ENCODE assay signal across 20 cellular contexts in the genomic region with DNA sequence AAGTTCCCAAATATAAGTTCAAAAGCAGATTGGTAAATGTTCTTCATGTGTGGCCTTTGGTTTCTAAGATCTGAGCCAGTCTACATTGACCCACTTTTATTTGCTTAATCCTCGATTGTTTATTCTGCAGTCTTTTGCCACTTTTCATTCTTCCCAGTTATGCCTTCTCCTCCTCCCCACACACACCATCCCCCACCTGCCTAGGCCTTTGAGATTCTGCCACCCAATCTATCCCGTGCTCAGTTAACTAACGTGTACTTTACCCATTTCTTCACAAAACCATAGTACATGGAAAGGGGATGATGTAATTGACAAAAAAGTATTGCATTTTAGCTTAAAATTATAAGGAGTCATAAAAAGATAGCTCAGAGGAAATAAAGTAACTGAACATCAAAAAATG. TPM values are rescaled to one million over a fixed set of nuclear protein-coding genes. Genes with fewer than 3 reads are reported as not detected.
DNase-seq lines count a peak whose midpoint lies in the region; ATAC-seq, FAIRE-seq and TF ChIP-seq lines count a peak whose summit lies in the region.
"Had no signal": no experiment of that assay in that cellular context is flagged by ENCODE, and none has a peak within 500 bp of the region (broad histone marks: within the 10 kb centered on the region; RNA-seq: fewer than 3 reads in every experiment).

No MANE protein-coding gene starts in this region.

- H3K9me3 ChIP-seq in GM23248 (ENCODE audit: low read depth) (no peaks in the 10 kb centered on the region), lower lobe of right lung (no peaks in the 10 kb centered on the region), mammary epithelial cell (replicated peaks; ENCODE audit: insufficient read depth, low read length) (no peaks in the 10 kb centered on the region), body of pancreas (no peaks in the 10 kb centered on the region)
- H3K9me3 ChIP-seq: HAP-1 had no signal

- peaks cover 10% of the 10 kb centered on the region; the same call in 1 of the 2 replicates for H3K79me2 ChIP-seq in GM23248 (ENCODE audit: insufficient read depth)
- no peaks in the 10 kb centered on the region for H3K79me2 ChIP-seq in mammary epithelial cell (ENCODE audit: insufficient read depth, low read length)

- H3K9me3 Mint-ChIP-seq in stimulated activated effector memory CD8-positive, alpha-beta T cell treated with anti-CD3 and anti-CD28 coated beads, Interleukin-12 subunit alpha, Interleukin-12 subunit beta, amount 100 ng/mL, for 72 hours: no peaks in the 10 kb centered on the region
- peaks cover 2% of the 10 kb centered on the region for H3K9me3 Mint-ChIP-seq in chondrocyte (ENCODE audit: low read depth)

- H3K4me1 ChIP-seq in GM23248 (ENCODE audit: insufficient read depth) (peaks cover 19% of the 10 kb centered on the region), lower lobe of right lung (no peaks in the 10 kb centered on the region), mammary epithelial cell (ENCODE audit: insufficient read depth, low read length) (peaks cover 5% of the 10 kb centered on the region), body of pancreas (no peaks in the 10 kb centered on the region)
- H3K4me1 ChIP-seq: HAP-1 had no signal

- H3K36me3 ChIP-seq in GM23248 (ENCODE audit: low read depth) (no peaks in the 10 kb centered on the region), bronchial epithelial cell (ENCODE audit: control insufficient read depth, insufficient read depth, low read length) (no peaks in the 10 kb centered on the region), lower lobe of right lung (no peaks in the 10 kb centered on the region), mammary epithelial cell (ENCODE audit: insufficient read depth, low read length) (no peaks in the 10 kb centered on the region), body of pancreas (replicated peaks in 1 of 2; ENCODE audit: insufficient read depth in 1 of 2, low read depth in 2 of 2) (no peaks in the 10 kb centered on the region)
- H3K36me3 ChIP-seq: HAP-1 had no signal

- 89 to 90% methylated on average over 3 of the region's 3 CpGs for WGBS in GM23248 (ENCODE audit: low coverage in 1 of 2, low lambda C conversion rate in 2 of 2, missing lambda C conversion rate in 2 of 2), 2 experiments
- WGBS in mammary epithelial cell (ENCODE audit: low coverage, missing lambda C conversion rate): 95% methylated on average over 3 of the region's 3 CpGs
- WGBS in body of pancreas, 2 donors: 55 to 63% methylated on average over 3 of the region's 3 CpGs

- H3K4me3 ChIP-seq in GM23248 (no peak overlapping the region), bronchial epithelial cell (ENCODE audit: low read depth, low read length) (no peak overlapping the region), lower lobe of right lung (peak overlapping the region; percentile 35), mammary epithelial cell (replicated peaks in 1 of 3; ENCODE audit: insufficient read depth in 1 of 3, low read depth in 2 of 3, low read length in 3 of 3) (no peak overlapping the region), body of pancreas (no peak overlapping the region)
- H3K4me3 ChIP-seq: HAP-1 had no signal

- CTCF ChIA-PET in mammary epithelial cell (lab: Charles Lee; ENCODE audit: low non-redundant PET): no interaction called here

- FAIRE-seq in bronchial epithelial cell (lab: Jason Lieb, UNC): peak; percentile 18
- FAIRE-seq: GM19239 had no signal

- H3K9ac ChIP-seq in GM23248: no peak overlapping the region
- no peak overlapping the region for H3K9ac ChIP-seq in mammary epithelial cell (ENCODE audit: insufficient read depth, low read length)

- no peaks in the 10 kb centered on the region for H3K9me2 ChIP-seq in GM23248 (ENCODE audit: insufficient read depth)

- in situ Hi-C loops in GM23248 (cut with MboI): loop anchor here (25.0 kb wide), 1 partner anchor 318 kb away; no protein-coding TSS in a partner anchor
- in situ Hi-C loops in mammary epithelial cell (cut with MboI; ENCODE audit: low sequenced_read_pairs in 2 of 2): loop anchor here (25.0 kb wide), 1 partner anchor 318 kb away; no protein-coding TSS in a partner anchor

- peak overlapping the region; percentile 43 for H3K4me3 Mint-ChIP-seq in stimulated activated effector memory CD8-positive, alpha-beta T cell treated with anti-CD3 and anti-CD28 coated beads, Interleukin-12 subunit alpha, Interleukin-12 subunit beta, amount 100 ng/mL, for 72 hours
- no peak overlapping the region for H3K4me3 Mint-ChIP-seq in chondrocyte (ENCODE audit: unreplicated experiment)

- H4K20me1 ChIP-seq in GM23248 (ENCODE audit: insufficient read depth) (no peaks in the 10 kb centered on the region), mammary epithelial cell (ENCODE audit: insufficient read depth, low read length) (no peaks in the 10 kb centered on the region)

- peak overlapping the region; percentile 45 for H3K27ac Mint-ChIP-seq in stimulated activated effector memory CD8-positive, alpha-beta T cell treated with anti-CD3 and anti-CD28 coated beads, Interleukin-12 subunit alpha, Interleukin-12 subunit beta, amount 100 ng/mL, for 72 hours
- no peak overlapping the region for H3K27ac Mint-ChIP-seq in chondrocyte (ENCODE audit: unreplicated experiment)

- H3K4me1 Mint-ChIP-seq in stimulated activated effector memory CD8-positive, alpha-beta T cell treated with anti-CD3 and anti-CD28 coated beads, Interleukin-12 subunit alpha, Interleukin-12 subunit beta, amount 100 ng/mL, for 72 hours: peaks cover 30% of the 10 kb centered on the region
- H3K4me1 Mint-ChIP-seq in chondrocyte (ENCODE audit: low read depth): peaks cover 29% of the 10 kb centered on the region

- intact Hi-C loops in lower lobe of right lung (cut with DNase I) (no loop called here), mammary epithelial cell (cut with micrococcal nuclease) (no loop called here), body of pancreas (cut with DNase I) (no loop called here)

- H3K27me3 Mint-ChIP-seq in chondrocyte (ENCODE audit: low read depth): no peaks in the 10 kb centered on the region

- H3K27me3 ChIP-seq in GM23248 (replicated peaks; ENCODE audit: insufficient read depth) (no peaks in the 10 kb centered on the region), bronchial epithelial cell (ENCODE audit: control insufficient read depth, insufficient read depth, low read length) (no peaks in the 10 kb centered on the region), lower lobe of right lung (ENCODE audit: low read depth) (no peaks in the 10 kb centered on the region), mammary epithelial cell (ENCODE audit: insufficient read depth, low read length) (no peaks in the 10 kb centered on the region), body of pancreas (no peaks in the 10 kb centered on the region)

- H2AFZ ChIP-seq in GM23248: 0 out of 2 replicates have a peak overlapping the region, but pooled peaks have one; percentile 74
- no peak overlapping the region for H2AFZ ChIP-seq in mammary epithelial cell (ENCODE audit: low read depth, low read length)

- BruUV-seq in mammary epithelial cell (replicated peaks; lab: Mats Ljungman, UMichigan): no TSS peak

- TF ChIP-seq CTCF in bronchial epithelial cell (IDR thresholded peaks at IDR 0.05; ENCODE audit: insufficient read depth, low read length, severe bottlenecking): no peak
- no peak for TF ChIP-seq CTCF in lower lobe of right lung (IDR thresholded peaks at IDR 0.05)
- no peak for TF ChIP-seq CTCF in mammary epithelial cell (conservative IDR thresholded peaks at IDR 0.05 in 1 of 2, IDR thresholded peaks at IDR 0.05 in 1 of 2; ENCODE audit: extremely low read depth in 1 of 2, insufficient read depth in 1 of 2, low read depth in 1 of 2, low read length in 2 of 2)
- no peak for TF ChIP-seq CTCF in chondrocyte (IDR thresholded peaks at IDR 0.05)
- no peak for TF ChIP-seq CTCF in body of pancreas (IDR thresholded peaks at IDR 0.05)

- TF ChIP-seq POLR2A in body of pancreas (IDR thresholded peaks at IDR 0.05): no peak

- dilution Hi-C loops in mammary epithelial cell (cut with HindIII; ENCODE audit: low sequenced_read_pairs): loop anchor here (25.0 kb wide), 1 partner anchor 468 kb away; no protein-coding TSS in a partner anchor

- H3K4me2 ChIP-seq in GM23248 (ENCODE audit: unreplicated experiment) (no peak overlapping the region), mammary epithelial cell (ENCODE audit: insufficient read depth, low read depth, low read length) (no peak overlapping the region)

- H3K36me3 Mint-ChIP-seq in stimulated activated effector memory CD8-positive, alpha-beta T cell treated with anti-CD3 and anti-CD28 coated beads, Interleukin-12 subunit alpha, Interleukin-12 subunit beta, amount 100 ng/mL, for 72 hours: no peaks in the 10 kb centered on the region
- no peaks in the 10 kb centered on the region for H3K36me3 Mint-ChIP-seq in chondrocyte (ENCODE audit: low read depth)

- H3F3A ChIP-seq in GM23248 (ENCODE audit: insufficient read depth): 0 out of 2 replicates have a peak, but pooled peaks cover 10% of the 10 kb centered on the region

- DNase-seq in GM23248 (no peak), bronchial epithelial cell (ENCODE audit: low read depth) (no peak), lower lobe of right lung (no peak), mammary epithelial cell (no peak), chondrocyte (ENCODE audit: low spot score) (no peak), body of pancreas (no peak)
- no peak for DNase-seq in stimulated activated effector memory CD8-positive, alpha-beta T cell treated with anti-CD3 and anti-CD28 coated beads, Interleukin-12 subunit alpha, Interleukin-12 subunit beta, amount 100 ng/mL, for 72 hours (ENCODE audit: low spot score in 2 of 2)
- DNase-seq: DMS153; EL; NCI-H1417 treated with DMSO at 0.1 percent for 48 hours; NCI-H1930; NCI-H446 treated with DMSO at 0.1 percent for 48 hours; NK-92 treated with Interleukin-12 subunit alpha and Interleukin-12 subunit beta, amount 100 ng/mL, for 24 hours; SHP77 treated with DMSO at 0.1 percent for 48 hours had no signal

- ATAC-seq in lower lobe of right lung (no peak), body of pancreas (no peak)
- no peak for ATAC-seq in stimulated activated effector memory CD8-positive, alpha-beta T cell treated with anti-CD3 and anti-CD28 coated beads, Interleukin-12 subunit alpha, Interleukin-12 subunit beta, amount 100 ng/mL, for 72 hours

- H3K27ac ChIP-seq in GM23248: no peak overlapping the region
- no peak overlapping the region for H3K27ac ChIP-seq in lower lobe of right lung
- no peak overlapping the region for H3K27ac ChIP-seq in mammary epithelial cell (ENCODE audit: insufficient read depth, low read depth, low read length)
- no peak overlapping the region for H3K27ac ChIP-seq in body of pancreas
- H3K27ac ChIP-seq: C4-2B had no signal

RNA-seq across cellular contexts. Expression of a gene that starts 3.7 kb away (rescaled TPM):
- total RNA-seq in GM23248 (2014; rRNA removed; shearing (Covaris generic)): 22.7 and 27.3 TPM in 2 replicates
- polyA plus RNA-seq in GM23248 (2016; fragmentation: Nextera tagmentation; extraction: Ambion mirVana): 16.5 and 19.3 TPM in 2 replicates
- 22.9 and 34.2 TPM in 2 replicates for total RNA-seq in bronchial epithelial cell
- 69.6 TPM for total RNA-seq in lower lobe of right lung
- total RNA-seq in mammary epithelial cell: 1 to 10 TPM; 2.0 to 4.0 TPM
- polyA plus RNA-seq in mammary epithelial cell: 1.3 TPM
- polyA minus RNA-seq in mammary epithelial cell: not detected
- 21.3 to 95.0 TPM (median 24.0 TPM) in 3 replicates for total RNA-seq in chondrocyte
- 10 to 100 TPM; 12.2 to 46.7 TPM for total RNA-seq in body of pancreas
- total RNA-seq: OCI-LY7 had no signal

RNA-seq across cellular contexts. Expression of a gene that starts 47.3 kb away (rescaled TPM):
- total RNA-seq in GM23248 (2014; rRNA removed; shearing (Covaris generic)): 0.32 and 0.76 TPM in 2 replicates
- polyA plus RNA-seq in GM23248 (2016; fragmentation: Nextera tagmentation; extraction: Ambion mirVana): 0.14 and 0.22 TPM in 2 replicates
- under 0.01 and 0.38 TPM in 2 replicates for total RNA-seq in bronchial epithelial cell
- total RNA-seq in lower lobe of right lung: 3.7 TPM
- under 1 TPM in 1 of 2 donors, not detected in 1; 0.33 TPM for total RNA-seq in mammary epithelial cell
- not detected for polyA plus RNA-seq in mammary epithelial cell
- not detected for polyA minus RNA-seq in mammary epithelial cell
- total RNA-seq in chondrocyte: 11.9 to 15.9 TPM (median 13.4 TPM) in 3 replicates
- total RNA-seq in body of pancreas: under 1 TPM; 0.78 to 0.99 TPM
- total RNA-seq: HT1080, OCI-LY7, RPMI7951 had no signal
